In the genomic region with DNA sequence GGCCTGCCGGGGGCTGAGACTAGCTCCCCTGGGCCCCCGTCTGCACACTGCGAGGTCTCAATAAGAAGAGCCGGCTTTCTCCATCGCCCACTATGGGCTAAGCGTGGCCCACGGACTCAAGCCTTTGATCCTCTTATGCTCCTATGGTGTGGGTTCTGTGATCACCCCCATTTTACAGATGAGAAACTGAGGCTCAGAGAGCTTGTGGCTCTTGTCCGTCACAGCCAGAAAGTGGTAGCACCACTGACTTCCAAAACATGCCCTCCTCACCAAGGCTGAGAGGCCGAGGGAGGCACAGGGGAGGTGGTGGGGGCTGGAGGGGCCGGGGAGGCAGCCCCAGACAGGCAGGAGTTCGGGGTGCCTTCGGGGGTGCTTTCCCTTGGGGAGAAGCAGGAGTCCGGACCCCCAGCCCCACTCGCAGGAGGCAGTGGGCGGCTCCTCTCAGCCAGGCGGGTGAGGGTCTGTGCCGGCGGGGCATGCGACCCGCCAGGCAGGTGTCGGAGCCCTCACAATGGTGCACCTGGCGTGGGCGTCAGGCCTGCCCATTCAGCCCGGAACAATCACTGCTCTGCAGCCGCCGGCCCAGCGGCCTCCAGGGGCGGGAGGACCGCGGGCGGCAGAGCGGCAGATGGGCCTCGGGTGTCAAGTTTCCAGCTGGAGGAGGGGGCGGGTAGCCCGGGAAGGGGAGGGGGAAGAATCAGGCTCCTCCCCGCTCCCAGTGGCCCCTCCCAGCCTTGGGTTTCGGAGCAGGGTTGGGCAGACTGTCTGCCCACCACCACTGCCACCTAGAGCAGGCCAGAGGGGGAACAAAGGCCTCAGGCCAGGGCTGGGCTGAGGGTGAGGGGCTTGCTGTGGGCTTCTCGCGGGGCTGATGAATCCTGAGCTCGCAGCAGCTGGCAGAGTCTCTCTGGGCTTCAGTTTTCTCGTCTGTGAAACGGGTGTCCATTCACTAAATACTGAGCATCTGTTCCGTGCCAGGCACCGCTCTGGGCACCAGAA, we compare ENCODE assay signal across 9 cellular contexts. TPM values are rescaled to one million over a fixed set of nuclear protein-coding genes. Genes with fewer than 3 reads are reported as not detected.
DNase-seq lines count a peak whose midpoint lies in the region; ATAC-seq and TF ChIP-seq lines count a peak whose summit lies in the region.
"Had no signal": no experiment of that assay in that cellular context is flagged by ENCODE, and none has a peak within 500 bp of the region (broad histone marks: within the 10 kb centered on the region; RNA-seq: fewer than 3 reads in every experiment).

No MANE protein-coding gene starts in this region.

- intact Hi-C loops in mucosa of descending colon (cut with DNase I, micrococcal nuclease) = no loop called here

- in situ Hi-C loops in GM23248 (cut with MboI) = no loop called here
- in situ Hi-C loops in brain microvascular endothelial cell (cut with HindIII; ENCODE audit: low pct_ligation_motif_present, low sequenced_read_pairs) = no loop called here

- H4K20me1 ChIP-seq in GM23248 (ENCODE audit: insufficient read depth) = no peaks in the 10 kb centered on the region

- H3K27ac Mint-ChIP-seq in stimulated activated memory B cell treated with anti-CD40 and anti-IgM and Interleukin-4, amounts not matched to agents 10 μg/mL and 1 μg/mL and 100 μg/mL, for 72 hours = no peak overlapping the region
- H3K27ac Mint-ChIP-seq in natural killer cell treated with Interleukin-12 subunit alpha and Interleukin-12 subunit beta and Interleukin-15 and Interleukin-18, amount 100 ng/mL, for 72 hours = no peak overlapping the region
- H3K27ac Mint-ChIP-seq: IgD-negative memory B cell had no signal

- H3K27ac ChIP-seq in GM23248 (no peak overlapping the region), brain microvascular endothelial cell (no peak overlapping the region)

- H3F3A ChIP-seq in GM23248 (ENCODE audit: insufficient read depth) = no peaks in the 10 kb centered on the region

- H3K4me1 ChIP-seq in GM23248 (ENCODE audit: insufficient read depth) (0 out of 2 replicates have a peak, but pooled peaks cover 6% of the 10 kb centered on the region), mucosa of descending colon (ENCODE audit: low read depth) (peaks cover 6% of the 10 kb centered on the region)

- no peak for TF ChIP-seq CTCF in brain microvascular endothelial cell (IDR thresholded peaks at IDR 0.05; ENCODE audit: low read depth, low read length, missing control alignments)
- no peak for TF ChIP-seq CTCF in mucosa of descending colon (IDR thresholded peaks at IDR 0.05)

- peak; percentile 57 for DNase-seq in GM23248
- DNase-seq in NCI-H2107 (lab: John Stamatoyannopoulos, UW) = peak; percentile 90
- peak; percentile 19 for DNase-seq in brain microvascular endothelial cell
- peak; percentile 51 to 69 (median 64) for DNase-seq in mucosa of descending colon
- DNase-seq in natural killer cell treated with Interleukin-12 subunit alpha and Interleukin-12 subunit beta and Interleukin-15 and Interleukin-18, amount 100 ng/mL, for 72 hours (ENCODE audit: low spot score) = no peak

- no peaks in the 10 kb centered on the region for H3K9me2 ChIP-seq in GM23248 (ENCODE audit: insufficient read depth)

- peaks cover 80% of the 10 kb centered on the region for H3K27me3 Mint-ChIP-seq in stimulated activated memory B cell treated with anti-CD40 and anti-IgM and Interleukin-4, amounts not matched to agents 10 μg/mL and 1 μg/mL and 100 μg/mL, for 72 hours
- peaks cover 12 to 25% of the 10 kb centered on the region in 2 donors for H3K27me3 Mint-ChIP-seq in natural killer cell treated with Interleukin-12 subunit alpha and Interleukin-12 subunit beta and Interleukin-15 and Interleukin-18, amount 100 ng/mL, for 72 hours

- H3K9ac ChIP-seq in GM23248 = no peak overlapping the region

- H3K36me3 ChIP-seq in GM23248 (ENCODE audit: low read depth) (no peaks in the 10 kb centered on the region), brain microvascular endothelial cell (replicated peaks) (no peaks in the 10 kb centered on the region), mucosa of descending colon (ENCODE audit: low read depth) (no peaks in the 10 kb centered on the region)

- ATAC-seq in mucosa of descending colon (peak; percentile 87), GM21360 (IDR thresholded peaks at IDR 0.05; ENCODE audit: unreplicated experiment) (no peak), GM19023 (IDR thresholded peaks at IDR 0.05; ENCODE audit: unreplicated experiment) (no peak)
- no peak for ATAC-seq in stimulated activated memory B cell treated with anti-CD40 and anti-IgM and Interleukin-4, amounts not matched to agents 10 μg/mL and 1 μg/mL and 100 μg/mL, for 72 hours
- ATAC-seq in natural killer cell treated with Interleukin-12 subunit alpha and Interleukin-12 subunit beta and Interleukin-15 and Interleukin-18, amount 100 ng/mL, for 72 hours = no peak

- WGBS in GM23248 (ENCODE audit: low coverage in 1 of 2, low lambda C conversion rate in 2 of 2, missing lambda C conversion rate in 2 of 2), 2 experiments = 10 to 17% methylated on average over 26 to 32 of the region's 44 CpGs

- no peak overlapping the region for H2AFZ ChIP-seq in GM23248

- H3K4me3 Mint-ChIP-seq in stimulated activated memory B cell treated with anti-CD40 and anti-IgM and Interleukin-4, amounts not matched to agents 10 μg/mL and 1 μg/mL and 100 μg/mL, for 72 hours = no peak overlapping the region
- no peak overlapping the region for H3K4me3 Mint-ChIP-seq in natural killer cell treated with Interleukin-12 subunit alpha and Interleukin-12 subunit beta and Interleukin-15 and Interleukin-18, amount 100 ng/mL, for 72 hours
- H3K4me3 Mint-ChIP-seq: IgD-negative memory B cell had no signal

- H3K27me3 ChIP-seq in GM23248 (replicated peaks; ENCODE audit: insufficient read depth) = peaks cover 27% of the 10 kb centered on the region
- H3K27me3 ChIP-seq in brain microvascular endothelial cell (replicated peaks) = peaks cover 22% of the 10 kb centered on the region

- no peaks in the 10 kb centered on the region for H3K79me2 ChIP-seq in GM23248 (ENCODE audit: insufficient read depth)

- H3K4me3 ChIP-seq in GM23248 = no peak overlapping the region
- no peak overlapping the region for H3K4me3 ChIP-seq in brain microvascular endothelial cell (ENCODE audit: low read depth, low read length)
- H3K4me3 ChIP-seq in mucosa of descending colon = no peak overlapping the region

- H3K9me3 ChIP-seq in GM23248 (ENCODE audit: low read depth) = no peaks in the 10 kb centered on the region
- no peaks in the 10 kb centered on the region for H3K9me3 ChIP-seq in mucosa of descending colon

- H3K4me1 Mint-ChIP-seq in stimulated activated memory B cell treated with anti-CD40 and anti-IgM and Interleukin-4, amounts not matched to agents 10 μg/mL and 1 μg/mL and 100 μg/mL, for 72 hours = peaks cover 15% of the 10 kb centered on the region
- peaks cover 0 to 2% of the 10 kb centered on the region in 2 donors for H3K4me1 Mint-ChIP-seq in natural killer cell treated with Interleukin-12 subunit alpha and Interleukin-12 subunit beta and Interleukin-15 and Interleukin-18, amount 100 ng/mL, for 72 hours (ENCODE audit: low read depth in 2 of 2)

- no peaks in the 10 kb centered on the region for H3K36me3 Mint-ChIP-seq in stimulated activated memory B cell treated with anti-CD40 and anti-IgM and Interleukin-4, amounts not matched to agents 10 μg/mL and 1 μg/mL and 100 μg/mL, for 72 hours
- no peaks in the 10 kb centered on the region for H3K36me3 Mint-ChIP-seq in natural killer cell treated with Interleukin-12 subunit alpha and Interleukin-12 subunit beta and Interleukin-15 and Interleukin-18, amount 100 ng/mL, for 72 hours

- H3K4me2 ChIP-seq in GM23248 (ENCODE audit: unreplicated experiment) = no peak overlapping the region

- peaks cover 5% of the 10 kb centered on the region for H3K9me3 Mint-ChIP-seq in stimulated activated memory B cell treated with anti-CD40 and anti-IgM and Interleukin-4, amounts not matched to agents 10 μg/mL and 1 μg/mL and 100 μg/mL, for 72 hours
- H3K9me3 Mint-ChIP-seq in natural killer cell treated with Interleukin-12 subunit alpha and Interleukin-12 subunit beta and Interleukin-15 and Interleukin-18, amount 100 ng/mL, for 72 hours = no peaks in the 10 kb centered on the region

RNA-seq across cellular contexts. Expression of a gene that starts 39.3 kb away (rescaled TPM):
- under 0.01 and 0.54 TPM in 2 replicates for total RNA-seq in GM23248 (2014; rRNA removed; shearing (Covaris generic))
- polyA plus RNA-seq in GM23248 (2016; fragmentation: Nextera tagmentation; extraction: Ambion mirVana) = 0.11 and 0.46 TPM in 2 replicates
- 100 to 1,000 TPM in 1 of 3 donors, 10 to 100 TPM in 2; 66.5 to 110 (median 84.5) TPM for total RNA-seq in mucosa of descending colon
- total RNA-seq in natural killer cell treated with Interleukin-12 subunit alpha and Interleukin-12 subunit beta and Interleukin-15 and Interleukin-18, amount 100 ng/mL, for 72 hours = 10 to 100 TPM; 13.5 to 17.8 TPM
